ENCODE assay signal across 1 cellular context in genomic region chr3:45689787-45690145, GRCh38.
TF ChIP-seq lines count a peak whose summit lies in the region.

No MANE protein-coding gene starts in this region.

TF ChIP-seq in HepG2, 621 proteins besides CTCF, POLR2A, EP300 and RAD21 (continued from another document):
- TF ChIP-seq USF2 (IDR thresholded peaks at IDR 0.05; ENCODE audit: low read depth, low read length) (no peak), USF2 (CRISPR knock-in tag; IDR thresholded peaks at IDR 0.05; ENCODE audit: borderline replicate concordance) (0 out of 2 replicates have a peak, but pooled peaks have one; percentile 1), ZNF672 (CRISPR knock-in tag; IDR thresholded peaks at IDR 0.05) (no peak), SPEN (CRISPR knock-in tag; IDR thresholded peaks at IDR 0.05; ENCODE audit: low read depth) (no peak), STAG1 (CRISPR knock-in tag; IDR thresholded peaks at IDR 0.05) (no peak), AGO1 (IDR thresholded peaks at IDR 0.05; ENCODE audit: low read depth, low read length, poor library complexity, severe bottlenecking) (no peak), ASH2L (IDR thresholded peaks at IDR 0.05; ENCODE audit: insufficient read length, low read depth, low read length) (peak; percentile 15), ZFX (CRISPR knock-in tag; IDR thresholded peaks at IDR 0.05; ENCODE audit: low read depth) (no peak)
